ENCODE assay signal across 1 cellular context in the genomic region with DNA sequence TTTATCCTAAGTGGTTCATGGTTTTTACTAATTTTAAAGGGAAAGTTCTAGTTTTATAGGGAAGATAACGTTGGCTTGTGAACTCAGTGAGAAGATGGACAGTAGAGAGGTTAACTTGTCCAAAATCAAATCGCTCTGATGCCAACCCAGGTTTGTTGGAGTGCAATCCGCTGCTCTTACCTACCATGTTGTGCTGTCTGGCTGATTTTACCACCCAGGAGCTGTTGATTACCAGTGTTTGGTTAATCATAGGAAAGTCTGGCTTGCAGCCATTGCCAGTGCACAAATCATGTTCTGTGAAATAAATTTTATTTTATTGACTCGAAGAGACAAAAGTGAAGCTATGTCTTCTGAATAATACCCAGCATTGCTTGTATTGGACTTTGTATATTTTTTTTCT.
TF ChIP-seq lines count a peak whose summit lies in the region.

No MANE protein-coding gene starts in this region.

TF ChIP-seq in A549, 52 proteins besides CTCF, POLR2A, EP300 and RAD21 (continued from another document):
- TF ChIP-seq, protein P1, sequence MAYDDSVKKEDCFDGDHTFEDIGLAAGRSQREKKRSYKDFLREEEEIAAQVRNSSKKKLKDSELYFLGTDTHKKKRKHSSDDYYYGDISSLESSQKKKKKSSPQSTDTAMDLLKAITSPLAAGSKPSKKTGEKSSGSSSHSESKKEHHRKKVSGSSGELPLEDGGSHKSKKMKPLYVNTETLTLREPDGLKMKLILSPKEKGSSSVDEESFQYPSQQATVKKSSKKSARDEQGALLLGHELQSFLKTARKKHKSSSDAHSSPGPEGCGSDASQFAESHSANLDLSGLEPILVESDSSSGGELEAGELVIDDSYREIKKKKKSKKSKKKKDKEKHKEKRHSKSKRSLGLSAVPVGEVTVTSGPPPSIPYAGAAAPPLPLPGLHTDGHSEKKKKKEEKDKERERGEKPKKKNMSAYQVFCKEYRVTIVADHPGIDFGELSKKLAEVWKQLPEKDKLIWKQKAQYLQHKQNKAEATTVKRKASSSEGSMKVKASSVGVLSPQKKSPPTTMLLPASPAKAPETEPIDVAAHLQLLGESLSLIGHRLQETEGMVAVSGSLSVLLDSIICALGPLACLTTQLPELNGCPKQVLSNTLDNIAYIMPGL (CRISPR knock-in tag; IDR thresholded peaks at IDR 0.05; ENCODE audit: borderline replicate concordance) = no peak
- TF ChIP-seq MAFK (IDR thresholded peaks at IDR 0.05; ENCODE audit: partially characterized antibody) = no peak
- TF ChIP-seq HOXA7 (CRISPR knock-in tag; IDR thresholded peaks at IDR 0.05) = no peak
- TF ChIP-seq JUN (IDR thresholded peaks at IDR 0.05) = no peak
